20 cellular contexts compared by ENCODE assay signal in genomic region chr14:85257287-85257686, GRCh38.
"Had no signal": no experiment of that assay in that cellular context is flagged by ENCODE, and none has a peak within 500 bp of the region (broad histone marks: within the 10 kb centered on the region; RNA-seq: fewer than 3 reads in every experiment).

No MANE protein-coding gene starts in this region.

- H3K27ac ChIP-seq: colonic mucosa, esophagus muscularis mucosa, foreskin keratinocyte, gastroesophageal sphincter, heart left ventricle, hepatocyte, left lung, lower lobe of right lung had no signal

- H3K4me3 ChIP-seq: colonic mucosa, esophagus muscularis mucosa, gastroesophageal sphincter, heart left ventricle, hepatocyte, left lung, lower lobe of right lung, mucosa of descending colon had no signal

- H3K4me1 ChIP-seq: colonic mucosa, esophagus muscularis mucosa, gastroesophageal sphincter, heart left ventricle, left lung, lower lobe of right lung had no signal

- H3K36me3 Mint-ChIP-seq: memory B cell, mesothelial cell of epicardium, naive B cell had no signal

- H3K79me2 ChIP-seq: hepatocyte had no signal

- H3K36me3 ChIP-seq: colonic mucosa, esophagus muscularis mucosa, gastroesophageal sphincter, heart left ventricle, left lung, lower lobe of right lung had no signal

- H3K4me1 Mint-ChIP-seq: memory B cell, naive B cell had no signal

- H3K4me2 ChIP-seq: hepatocyte had no signal

- H3K4me3 Mint-ChIP-seq: dendritic cell treated with granulocyte-macrophage colony-stimulating factor and Interleukin-4, amounts not matched to agents 40 ng/mL and 50 ng/mL, for 4 days; effector memory CD8-positive, alpha-beta T cell; memory B cell; mesothelial cell of epicardium; naive B cell had no signal

- DNase-seq: cerebellar nuclear complex; colonic mucosa; cortex of kidney; effector CD8-positive, alpha-beta T cell; effector memory CD8-positive, alpha-beta T cell; foreskin keratinocyte; heart left ventricle; hypothalamus; left cardiac atrium; left lung; left ventricle myocardium superior; lower lobe of right lung; mucosa of descending colon; naive B cell had no signal

- H3K9me3 ChIP-seq: colonic mucosa, esophagus muscularis mucosa, gastroesophageal sphincter, heart left ventricle, left lung, lower lobe of right lung, mucosa of descending colon had no signal

- H3K27me3 ChIP-seq: colonic mucosa, esophagus muscularis mucosa, foreskin keratinocyte, gastroesophageal sphincter, heart left ventricle, hepatocyte, left lung had no signal

- H3K27ac Mint-ChIP-seq: dendritic cell treated with granulocyte-macrophage colony-stimulating factor and Interleukin-4, amounts not matched to agents 40 ng/mL and 50 ng/mL, for 4 days; effector memory CD8-positive, alpha-beta T cell; memory B cell; mesothelial cell of epicardium had no signal

- H3K27me3 Mint-ChIP-seq: dendritic cell treated with granulocyte-macrophage colony-stimulating factor and Interleukin-4, amounts not matched to agents 40 ng/mL and 50 ng/mL, for 4 days; effector memory CD8-positive, alpha-beta T cell; memory B cell; naive B cell had no signal

- ATAC-seq: effector memory CD8-positive, alpha-beta T cell; foreskin keratinocyte; gastroesophageal sphincter; heart left ventricle; left cardiac atrium; left lung; left ventricle myocardium superior; lower lobe of right lung; mucosa of descending colon had no signal
